8 cellular contexts compared by ENCODE assay signal in genomic region chr3:52052831-52053306, GRCh38. TPM values are rescaled to one million over a fixed set of nuclear protein-coding genes. Genes with fewer than 3 reads are reported as not detected.
DNase-seq lines count a peak whose midpoint lies in the region; ATAC-seq, FAIRE-seq and TF ChIP-seq lines count a peak whose summit lies in the region.

No MANE protein-coding gene starts in this region.

- FAIRE-seq in kidney (lab: Jason Lieb, UNC), result no peak

- H4K20me1 ChIP-seq in smooth muscle cell (ENCODE audit: low read depth), result peaks cover 18% of the 10 kb centered on the region

- 21% methylated on average over 10 of the region's 10 CpGs for WGBS in smooth muscle cell (ENCODE audit: low lambda C conversion rate)

- TF ChIP-seq CTCF in cardiac fibroblast (IDR thresholded peaks at IDR 0.05; ENCODE audit: low read depth, low read length), result peak; percentile 57
- TF ChIP-seq CTCF in kidney (IDR thresholded peaks at IDR 0.05; ENCODE audit: borderline replicate concordance, extremely low read depth, insufficient read depth), result peak; percentile 36
- TF ChIP-seq CTCF in smooth muscle cell (IDR thresholded peaks at IDR 0.05; ENCODE audit: borderline replicate concordance, insufficient read depth, poor library complexity, severe bottlenecking), result no peak

- no peaks in the 10 kb centered on the region for H3K27me3 ChIP-seq in smooth muscle cell (ENCODE audit: low read depth)

- peaks cover 8 to 21% of the 10 kb centered on the region in 2 donors for H3K36me3 ChIP-seq in kidney (ENCODE audit: control insufficient read depth in 1 of 2, insufficient read depth in 2 of 2, low read length in 2 of 2)
- H3K36me3 ChIP-seq in smooth muscle cell (ENCODE audit: low read depth), result no peaks in the 10 kb centered on the region

- H3K9me3 ChIP-seq in kidney (ENCODE audit: control insufficient read depth in 1 of 2, low read length in 2 of 2), result no peaks in the 10 kb centered on the region
- H3K9me3 ChIP-seq in smooth muscle cell (replicated peaks; ENCODE audit: low read depth), result no peaks in the 10 kb centered on the region

- H3K79me2 ChIP-seq in smooth muscle cell (ENCODE audit: low read depth), result peaks cover 60% of the 10 kb centered on the region

- H3K9ac ChIP-seq in kidney (ENCODE audit: low read length in 2 of 2) (peak overlapping the region in 1 of 2 donors; percentile 62), smooth muscle cell (ENCODE audit: low read depth) (peak overlapping the region; percentile 61)

- peak; percentile 46 for DNase-seq in activated CD4-positive, CD25-positive, alpha-beta regulatory T cell treated with anti-CD3 and anti-CD28 coated beads, Interleukin-2, amount 50 U/mL, for 72 hours
- DNase-seq in activated CD4-positive, CD25-positive, alpha-beta regulatory T cell (lab: John Stamatoyannopoulos, UW), result no peak
- DNase-seq in SW480 (ENCODE audit: low spot score), result peak; percentile 59
- peak; percentile 84 to 86 for DNase-seq in cardiac fibroblast (ENCODE audit: low read depth in 2 of 2)
- peak; percentile 93 for DNase-seq in kidney
- peak; percentile 30 for DNase-seq in smooth muscle cell (lab: John Stamatoyannopoulos, UW; ENCODE audit: unreplicated experiment)
- DNase-seq in NCI-H345 treated with DMSO at 0.1 percent for 48 hours (lab: John Stamatoyannopoulos, UW; ENCODE audit: unreplicated experiment), result no peak

- peak overlapping the region; percentile 97 for H3K4me2 ChIP-seq in smooth muscle cell

- H3K4me1 ChIP-seq in kidney (ENCODE audit: control insufficient read depth in 1 of 2, insufficient read depth in 1 of 2, low read depth in 1 of 2, low read length in 2 of 2) (peaks cover 15 to 46% of the 10 kb centered on the region in 2 donors), smooth muscle cell (ENCODE audit: low read depth) (peaks cover 26% of the 10 kb centered on the region)

- no peak for ATAC-seq in GM19351 (IDR thresholded peaks at IDR 0.05; ENCODE audit: unreplicated experiment)

- intact Hi-C loops in kidney (cut with DNase I), result no loop called here

- H3F3A ChIP-seq in smooth muscle cell (ENCODE audit: low read depth), result peaks cover 34% of the 10 kb centered on the region

- H3K4me3 ChIP-seq in cardiac fibroblast (replicated peaks in 1 of 2; ENCODE audit: low read depth in 2 of 2, low read length in 2 of 2), result peak overlapping the region; percentile 25 to 38
- peak overlapping the region; percentile 26 to 32 for H3K4me3 ChIP-seq in kidney (ENCODE audit: low read length in 2 of 2)
- H3K4me3 ChIP-seq in smooth muscle cell, result peak overlapping the region; percentile 27

- peak overlapping the region; percentile 52 to 74 for H3K27ac ChIP-seq in kidney (ENCODE audit: low read depth in 2 of 2, low read length in 2 of 2)
- H3K27ac ChIP-seq in smooth muscle cell (ENCODE audit: low read depth), result peak overlapping the region; percentile 93

- no peak overlapping the region for H2AFZ ChIP-seq in smooth muscle cell (ENCODE audit: low read depth)

RNA-seq across cellular contexts. Expression of gene DUSP7, which starts 3.5 kb away (rescaled TPM):
- 19.8 TPM for total RNA-seq in kidney
- polyA plus RNA-seq in kidney (ENCODE audit: insufficient read depth, low read depth, low replicate concordance), result 10.1 TPM
- total RNA-seq in smooth muscle cell, result 25.0 and 26.8 TPM in 2 replicates
- 12.4 and 13.3 TPM in 2 replicates for polyA plus RNA-seq in smooth muscle cell

RNA-seq across cellular contexts. Expression of gene RPL29, which starts 57.2 kb away (rescaled TPM):
- total RNA-seq in kidney (785 TPM), smooth muscle cell (1,004 and 1,042 TPM in 2 replicates)
- polyA plus RNA-seq in kidney (ENCODE audit: insufficient read depth, low read depth, low replicate concordance) (1,416 TPM), smooth muscle cell (708 and 743 TPM in 2 replicates)

Comparison
In these comparisons a context has a peak if more than half of its experiments do, and no peak if none do; other contexts are left out.
1. DNase-seq: peak in activated CD4-positive, CD25-positive, alpha-beta regulatory T cell treated with anti-CD3 and anti-CD28 coated beads, Interleukin-2, amount 50 U/mL, for 72 hours (single experiment), SW480 (single experiment), cardiac fibroblast (2 of 2), kidney (single experiment) and smooth muscle cell (single experiment); none in activated CD4-positive, CD25-positive, alpha-beta regulatory T cell (0 of 4) and NCI-H345 treated with DMSO at 0.1 percent for 48 hours (single experiment).
2. Peak in every context shown above with its lines, with median percentiles within 50 percentile points of each other: H3K4me3 ChIP-seq.